Comparison of ENCODE assay signal across 22 cellular contexts in genomic region chr5:125450803-125451202, GRCh38.
"Had no signal": no experiment of that assay in that cellular context is flagged by ENCODE, and none has a peak within 500 bp of the region (broad histone marks: within the 10 kb centered on the region; RNA-seq: fewer than 3 reads in every experiment).

No MANE protein-coding gene starts in this region.

- H3K4me1 ChIP-seq: esophagus muscularis mucosa, right atrium auricular region, transverse colon, vagina had no signal

- H3K27ac ChIP-seq: brain microvascular endothelial cell, dorsolateral prefrontal cortex, esophagus muscularis mucosa, right atrium auricular region, transverse colon, vagina, WERI-Rb-1 had no signal

- H3K36me3 ChIP-seq: brain microvascular endothelial cell, esophagus muscularis mucosa, right atrium auricular region, transverse colon, vagina, WERI-Rb-1 had no signal

- H3K27me3 ChIP-seq: brain microvascular endothelial cell, dorsolateral prefrontal cortex, esophagus muscularis mucosa, right atrium auricular region, transverse colon, vagina had no signal

- H3K4me3 ChIP-seq: dorsolateral prefrontal cortex, esophagus muscularis mucosa, right atrium auricular region, transverse colon, vagina had no signal

- H3K9me3 ChIP-seq: esophagus muscularis mucosa, right atrium auricular region, transverse colon, vagina had no signal

- DNase-seq: activated CD4-positive, alpha-beta memory T cell treated with anti-CD3 and anti-CD28 coated beads for 36 hours; activated CD8-positive, alpha-beta memory T cell treated with anti-CD3 and anti-CD28 coated beads, Interleukin-2, amount 10 ng/mL, durations not matched to agents 7 days and 5 days; activated effector memory CD4-positive, alpha-beta T cell treated with Interleukin-2 at 50 U/mL for 16 hours; activated T-cell treated with anti-CD3 and anti-CD28 coated beads, Interleukin-2, amount 50 U/mL, for 24 hours; amygdala; brain microvascular endothelial cell; dorsolateral prefrontal cortex; hippocampal formation; kidney glomerular epithelial cell; left ventricle myocardium superior; mesenchymal stem cell; natural killer cell; small intestine; stimulated activated CD4-positive, alpha-beta T cell treated with anti-CD3 and anti-CD28 coated beads, Interleukin-4, amount 100 ng/mL, for 4 hours; stimulated activated CD8-positive, alpha-beta memory T cell treated with anti-CD3 and anti-CD28 coated beads, Interleukin-4, amount 100 ng/mL, for 48 hours; stimulated activated naive CD4-positive, alpha-beta T cell treated with Interleukin-2 at 50 U/mL for 16 hours; transverse colon; WERI-Rb-1 had no signal

- ATAC-seq: activated CD8-positive, alpha-beta memory T cell treated with anti-CD3 and anti-CD28 coated beads, Interleukin-2, amount 10 ng/mL, durations not matched to agents 7 days and 5 days; activated naive CD4-positive, alpha-beta T cell treated with anti-CD3 and anti-CD28 coated beads, Interleukin-2, amount 50 U/mL, for 72 hours; left ventricle myocardium superior; natural killer cell had no signal
